In the genomic region with DNA sequence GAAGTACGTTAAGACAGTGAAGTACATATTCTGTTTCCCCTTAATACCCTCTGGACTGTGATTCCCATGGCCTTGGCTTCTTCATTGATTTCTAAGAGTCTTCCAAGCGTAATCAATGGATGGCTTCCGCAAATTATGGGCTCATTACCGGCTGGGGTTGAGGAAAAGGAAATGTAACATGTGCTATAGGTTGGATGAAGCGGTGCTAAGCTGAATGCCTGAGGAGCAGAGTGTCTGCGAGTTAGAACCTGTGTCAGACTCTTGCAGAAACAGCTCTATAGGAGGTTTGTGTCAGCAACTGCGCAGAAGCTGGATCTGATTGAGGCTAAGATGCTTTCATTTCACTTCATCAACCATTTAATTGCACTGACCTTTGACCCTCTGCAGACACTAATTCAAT, we compare ENCODE assay signal across 25 cellular contexts.
"Had no signal": no experiment of that assay in that cellular context is flagged by ENCODE, and none has a peak within 500 bp of the region (broad histone marks: within the 10 kb centered on the region; RNA-seq: fewer than 3 reads in every experiment).

No MANE protein-coding gene starts in this region.

- H3K9me3 ChIP-seq: MG63 had no signal

- DNase-seq: activated CD4-positive, alpha-beta T cell treated with anti-CD3 and anti-CD28 coated beads for 36 hours; activated CD4-positive, alpha-beta T cell treated with anti-CD3 and anti-CD28 coated beads, Interleukin-2, amount 50 U/mL, for 1 hour; activated CD8-positive, alpha-beta memory T cell treated with anti-CD3 and anti-CD28 coated beads, Interleukin-2, amount 50 U/mL, for 4 hours; activated CD8-positive, alpha-beta T cell treated with anti-CD3 and anti-CD28 coated beads for 36 hours; activated gamma-delta T cell treated with Interleukin-2 at 50 U/mL for 16 hours; activated naive CD4-positive, alpha-beta T cell treated with anti-CD3 and anti-CD28 coated beads, Interleukin-2, amount 10 ng/mL, durations not matched to agents 7 days and 5 days; activated naive CD8-positive, alpha-beta T cell treated with anti-CD3 and anti-CD28 coated beads for 36 hours; activated T-cell treated with anti-CD3 and anti-CD28 coated beads, Interleukin-2, amount 50 U/mL, for 72 hours; brain microvascular endothelial cell; MG63; MV-4-11; NCI-H1092 treated with DMSO at 0.1 percent for 48 hours; NCI-H1417 treated with DMSO at 0.1 percent for 48 hours; NCI-H1694; NCI-H2029; NCI-H2107; NCI-H2227 treated with DMSO at 0.1 percent for 48 hours; NCI-H446 treated with DMSO at 0.1 percent for 48 hours; NCI-H524 treated with DMSO at 0.1 percent for 48 hours; PC-9; SHP77 treated with DMSO at 0.1 percent for 48 hours; T-cell; T-helper 2 cell; WERI-Rb-1 had no signal

- H2AFZ ChIP-seq: PC-9 had no signal

- H3K36me3 Mint-ChIP-seq: activated naive CD4-positive, alpha-beta T cell treated with anti-CD3 and anti-CD28 coated beads, Interleukin-2, amount 10 ng/mL, durations not matched to agents 7 days and 5 days; activated naive CD8-positive, alpha-beta T cell treated with anti-CD3 and anti-CD28 coated beads for 36 hours; T-cell had no signal

- H3K4me2 ChIP-seq: PC-9 had no signal

- H3K27ac ChIP-seq: brain microvascular endothelial cell, PC-9, WERI-Rb-1 had no signal

- H3K27me3 ChIP-seq: brain microvascular endothelial cell, MG63 had no signal

- H3K4me3 Mint-ChIP-seq: activated CD4-positive, alpha-beta T cell treated with anti-CD3 and anti-CD28 coated beads for 36 hours; activated CD8-positive, alpha-beta T cell treated with anti-CD3 and anti-CD28 coated beads for 36 hours; activated naive CD4-positive, alpha-beta T cell treated with anti-CD3 and anti-CD28 coated beads, Interleukin-2, amount 10 ng/mL, durations not matched to agents 7 days and 5 days; activated naive CD8-positive, alpha-beta T cell treated with anti-CD3 and anti-CD28 coated beads for 36 hours; activated T-cell treated with anti-CD3 and anti-CD28 coated beads, Interleukin-2, amount 50 U/mL, for 72 hours; T-cell had no signal

- H3K4me1 Mint-ChIP-seq: activated CD4-positive, alpha-beta T cell treated with anti-CD3 and anti-CD28 coated beads for 36 hours; activated naive CD4-positive, alpha-beta T cell treated with anti-CD3 and anti-CD28 coated beads, Interleukin-2, amount 10 ng/mL, durations not matched to agents 7 days and 5 days; activated naive CD8-positive, alpha-beta T cell treated with anti-CD3 and anti-CD28 coated beads for 36 hours; T-cell had no signal

- H3K36me3 ChIP-seq: brain microvascular endothelial cell, MG63, WERI-Rb-1 had no signal

- H3K27ac Mint-ChIP-seq: activated CD4-positive, alpha-beta T cell treated with anti-CD3 and anti-CD28 coated beads for 36 hours; activated CD8-positive, alpha-beta T cell treated with anti-CD3 and anti-CD28 coated beads for 36 hours; activated naive CD4-positive, alpha-beta T cell treated with anti-CD3 and anti-CD28 coated beads, Interleukin-2, amount 10 ng/mL, durations not matched to agents 7 days and 5 days; activated naive CD8-positive, alpha-beta T cell treated with anti-CD3 and anti-CD28 coated beads for 36 hours; activated T-cell treated with anti-CD3 and anti-CD28 coated beads, Interleukin-2, amount 50 U/mL, for 72 hours; activated T-helper 2 cell treated with anti-CD3 and anti-CD28 coated beads, Interferon-gamma antibody, Interleukin-2, Interleukin-4, amounts not matched to agents 10 μg/mL and 5 μg/mL and 100 μg/mL, durations not matched to agents 14 hours and 24 hours and 36 hours; T-cell had no signal

- H3K27me3 Mint-ChIP-seq: activated CD4-positive, alpha-beta T cell treated with anti-CD3 and anti-CD28 coated beads for 36 hours; activated CD8-positive, alpha-beta T cell treated with anti-CD3 and anti-CD28 coated beads for 36 hours; activated naive CD4-positive, alpha-beta T cell treated with anti-CD3 and anti-CD28 coated beads, Interleukin-2, amount 10 ng/mL, durations not matched to agents 7 days and 5 days; activated naive CD8-positive, alpha-beta T cell treated with anti-CD3 and anti-CD28 coated beads for 36 hours; T-cell had no signal

- H3K4me3 ChIP-seq: MG63, PC-9 had no signal
